9 cellular contexts compared by ENCODE assay signal in the genomic region with DNA sequence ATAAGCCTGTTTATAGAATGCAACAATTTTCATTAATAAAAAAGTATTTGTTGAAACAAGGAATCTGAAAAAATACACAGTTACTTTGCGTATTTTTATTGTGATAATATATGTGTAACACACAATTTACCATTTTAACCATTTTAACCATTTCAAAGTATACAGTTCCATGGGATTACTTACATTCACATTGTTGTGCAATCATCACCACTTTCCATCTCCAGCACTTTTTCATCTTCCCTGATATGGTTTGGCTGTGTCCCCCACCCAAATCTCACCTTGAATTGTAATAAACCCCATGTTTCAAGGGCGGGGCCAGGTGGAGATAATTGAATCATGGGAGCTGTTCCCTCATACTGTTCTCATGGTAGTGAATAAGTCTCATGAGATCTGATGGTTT.
"Had no signal": no experiment of that assay in that cellular context is flagged by ENCODE, and none has a peak within 500 bp of the region (broad histone marks: within the 10 kb centered on the region; RNA-seq: fewer than 3 reads in every experiment).

No MANE protein-coding gene starts in this region.

- H3K27ac Mint-ChIP-seq: HFFc6, IgD-negative memory B cell had no signal

- H3K27ac ChIP-seq: GM23248, HL-60 had no signal

- H3K9ac ChIP-seq: GM23248 had no signal

- H3K4me3 Mint-ChIP-seq: HFFc6 had no signal

- H3K9me3 ChIP-seq: HAP-1 had no signal

- H2AFZ ChIP-seq: GM23248 had no signal

- H3K4me3 ChIP-seq: GM23248, HAP-1 had no signal

- H3K9me3 Mint-ChIP-seq: HFFc6 had no signal

- ATAC-seq: HCT116 had no signal

- H3K27me3 Mint-ChIP-seq: IgD-negative memory B cell had no signal

- DNase-seq: GM23248, GOT3, H7, HFFc6, KG1 had no signal

- H3K36me3 ChIP-seq: HAP-1 had no signal
